8 cellular contexts compared by ENCODE assay signal in the genomic region with DNA sequence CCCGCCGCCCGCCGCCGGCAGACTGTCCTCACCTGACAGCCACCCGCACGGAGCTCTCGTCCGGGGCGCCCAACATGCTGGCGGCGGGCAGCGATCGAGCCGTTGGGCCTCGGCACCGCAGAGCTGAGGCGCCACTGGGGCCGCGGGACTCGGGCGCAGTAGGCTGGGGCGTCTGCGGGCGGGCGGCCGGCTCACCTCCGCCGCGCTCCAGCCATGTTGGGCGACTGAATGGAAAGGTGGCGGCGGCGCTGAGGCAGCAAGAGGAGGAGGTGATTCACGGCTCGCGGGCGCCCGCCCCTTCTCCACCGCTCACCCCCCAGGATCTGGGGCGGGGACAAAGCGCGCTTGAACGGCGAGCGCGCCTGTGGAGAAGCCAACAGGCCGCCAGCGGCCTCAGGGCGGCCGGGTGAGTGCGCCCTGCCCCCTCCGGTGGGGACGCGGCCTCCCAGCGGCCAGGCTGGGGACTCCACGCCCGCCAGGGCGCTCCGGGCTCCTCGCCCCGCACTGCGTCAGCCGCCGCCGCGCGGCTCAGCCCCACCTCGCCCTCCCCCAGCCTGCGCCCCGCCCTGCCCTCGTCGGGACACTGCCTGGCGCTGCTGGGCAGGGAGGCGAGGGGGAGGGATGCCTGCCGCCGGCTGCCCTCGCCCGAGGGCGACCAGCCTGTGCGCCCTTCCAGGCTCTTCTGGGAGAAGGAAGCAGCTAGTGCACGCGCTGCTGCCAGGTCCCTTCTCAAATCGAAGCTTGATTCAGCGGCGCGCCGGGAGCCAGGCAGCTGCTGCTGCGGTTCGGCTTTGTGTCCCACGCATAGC. TPM values are rescaled to one million over a fixed set of nuclear protein-coding genes. Genes with fewer than 3 reads are reported as not detected.
A peak's percentile ranks its signal among the peaks of the same experiment; 100 is the strongest.
DNase-seq lines count a peak whose midpoint lies in the region; ATAC-seq and TF ChIP-seq lines count a peak whose summit lies in the region.

A gene with protein sequence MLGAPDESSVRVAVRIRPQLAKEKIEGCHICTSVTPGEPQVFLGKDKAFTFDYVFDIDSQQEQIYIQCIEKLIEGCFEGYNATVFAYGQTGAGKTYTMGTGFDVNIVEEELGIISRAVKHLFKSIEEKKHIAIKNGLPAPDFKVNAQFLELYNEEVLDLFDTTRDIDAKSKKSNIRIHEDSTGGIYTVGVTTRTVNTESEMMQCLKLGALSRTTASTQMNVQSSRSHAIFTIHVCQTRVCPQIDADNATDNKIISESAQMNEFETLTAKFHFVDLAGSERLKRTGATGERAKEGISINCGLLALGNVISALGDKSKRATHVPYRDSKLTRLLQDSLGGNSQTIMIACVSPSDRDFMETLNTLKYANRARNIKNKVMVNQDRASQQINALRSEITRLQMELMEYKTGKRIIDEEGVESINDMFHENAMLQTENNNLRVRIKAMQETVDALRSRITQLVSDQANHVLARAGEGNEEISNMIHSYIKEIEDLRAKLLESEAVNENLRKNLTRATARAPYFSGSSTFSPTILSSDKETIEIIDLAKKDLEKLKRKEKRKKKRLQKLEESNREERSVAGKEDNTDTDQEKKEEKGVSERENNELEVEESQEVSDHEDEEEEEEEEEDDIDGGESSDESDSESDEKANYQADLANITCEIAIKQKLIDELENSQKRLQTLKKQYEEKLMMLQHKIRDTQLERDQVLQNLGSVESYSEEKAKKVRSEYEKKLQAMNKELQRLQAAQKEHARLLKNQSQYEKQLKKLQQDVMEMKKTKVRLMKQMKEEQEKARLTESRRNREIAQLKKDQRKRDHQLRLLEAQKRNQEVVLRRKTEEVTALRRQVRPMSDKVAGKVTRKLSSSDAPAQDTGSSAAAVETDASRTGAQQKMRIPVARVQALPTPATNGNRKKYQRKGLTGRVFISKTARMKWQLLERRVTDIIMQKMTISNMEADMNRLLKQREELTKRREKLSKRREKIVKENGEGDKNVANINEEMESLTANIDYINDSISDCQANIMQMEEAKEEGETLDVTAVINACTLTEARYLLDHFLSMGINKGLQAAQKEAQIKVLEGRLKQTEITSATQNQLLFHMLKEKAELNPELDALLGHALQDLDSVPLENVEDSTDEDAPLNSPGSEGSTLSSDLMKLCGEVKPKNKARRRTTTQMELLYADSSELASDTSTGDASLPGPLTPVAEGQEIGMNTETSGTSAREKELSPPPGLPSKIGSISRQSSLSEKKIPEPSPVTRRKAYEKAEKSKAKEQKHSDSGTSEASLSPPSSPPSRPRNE (N-terminal part only) (minus strand): TSS at position 226 of the 809 bp plus-strand sequence. CDS start 150 bp downstream, at position 76.

- H3K79me2 ChIP-seq in DOHH2 (ENCODE audit: control insufficient read depth, low read length) (no peaks in the 10 kb centered on the region), KMS-11 (ENCODE audit: insufficient read depth, low read depth) (peaks cover 47% of the 10 kb centered on the region), neural cell (replicated peaks; ENCODE audit: insufficient read depth, low read length) (peaks cover 41% of the 10 kb centered on the region)

- intact Hi-C loops in stomach (cut with DNase I; ENCODE audit: low total_unique reads) = no loop called here

- no peak within 1 kb of the TSS for H3K4me3 ChIP-seq in DOHH2 (ENCODE audit: low read length)
- no peak within 1 kb of the TSS for H3K4me3 ChIP-seq in KMS-11 (IDR thresholded peaks at IDR 0.05; ENCODE audit: insufficient read depth, low read depth, low read length)
- H3K4me3 ChIP-seq in fibroblast of villous mesenchyme (ENCODE audit: low read depth, low read length) = peak within 1 kb of the TSS; percentile 61
- H3K4me3 ChIP-seq in neural cell (ENCODE audit: low read length) = peak within 1 kb of the TSS; percentile 84
- H3K4me3 ChIP-seq in stomach = peak within 1 kb of the TSS; percentile 84 to 94 (median 88)

- WGBS in stomach, 5 donors = 0 to 3% (median 1%) methylated on average over 20 to 90 of the region's 91 CpGs

- H3K9me3 ChIP-seq in DOHH2 (ENCODE audit: control insufficient read depth, insufficient read depth, low read length) (peaks cover 3% of the 10 kb centered on the region; the same call in 1 of the 2 replicates), neural cell (ENCODE audit: low read length) (no peaks in the 10 kb centered on the region), stomach (no peaks in the 10 kb centered on the region)

- H3K4me2 ChIP-seq in DOHH2 (ENCODE audit: low read length) (peak within 1 kb of the TSS; percentile 33; the same call in 1 of the 2 replicates), KMS-11 (peak within 1 kb of the TSS; percentile 95), neural cell (ENCODE audit: low read length) (peak within 1 kb of the TSS; percentile 61)

- H3F3A ChIP-seq in DOHH2 (ENCODE audit: control insufficient read depth, insufficient read depth) (no peaks in the 10 kb centered on the region), neural cell (ENCODE audit: insufficient read depth, low read length, poor library complexity, severe bottlenecking) (no peaks in the 10 kb centered on the region)

- H2AFZ ChIP-seq in KMS-11 (ENCODE audit: low read depth) (peak within 1 kb of the TSS; percentile 88), neural cell (ENCODE audit: low read depth, low read length) (peak within 1 kb of the TSS; percentile 97)

- H3K27me3 ChIP-seq in DOHH2 (ENCODE audit: control insufficient read depth, low read length) (peaks cover 22% of the 10 kb centered on the region), KMS-11 (ENCODE audit: insufficient read depth, low read depth) (no peaks in the 10 kb centered on the region), neural cell (ENCODE audit: insufficient read depth, low read depth, low read length) (no peaks in the 10 kb centered on the region), stomach (peaks cover 0 to 7% (median 0%) of the 10 kb centered on the region in 3 donors)

- H4K20me1 ChIP-seq in DOHH2 (ENCODE audit: control insufficient read depth, insufficient read depth, low read depth, low read length) (no peaks in the 10 kb centered on the region), KMS-11 (ENCODE audit: insufficient read depth) (peaks cover 6% of the 10 kb centered on the region; the same call in 1 of the 2 replicates), neural cell (ENCODE audit: insufficient read depth) (no peaks in the 10 kb centered on the region)

- DNase-seq in RPMI7951 (ENCODE audit: low read depth) (peak; percentile 91), fibroblast of villous mesenchyme (ENCODE audit: low read depth) (peak; percentile 81), stomach (peak; percentile 94)
- DNase-seq in activated effector memory CD4-positive, alpha-beta T cell treated with anti-CD3 and anti-CD28 coated beads, Interleukin-2, amount 50 U/mL, for 16 hours = peak; percentile 96

- H3K4me1 ChIP-seq in DOHH2 (ENCODE audit: control insufficient read depth, low read length) (no peaks in the 10 kb centered on the region), KMS-11 (ENCODE audit: low read depth, poor library complexity, severe bottlenecking) (peaks cover 36% of the 10 kb centered on the region), stomach (peaks cover 6 to 33% (median 19%) of the 10 kb centered on the region in 4 donors)

- H3K27ac ChIP-seq in DOHH2 (ENCODE audit: low read depth, low read length) (no peak within 1 kb of the TSS), KMS-11 (peak within 1 kb of the TSS; percentile 77), neural cell (ENCODE audit: low read length) (peak within 1 kb of the TSS; percentile 95), stomach (peak within 1 kb of the TSS; percentile 91 to 98 (median 94))

- peak; percentile 31 for TF ChIP-seq EP300 in neural cell (conservative IDR thresholded peaks at IDR 0.05; ENCODE audit: poor library complexity, severe bottlenecking)
- TF ChIP-seq EP300 in stomach (IDR thresholded peaks at IDR 0.05) = no peak

- peak in 1 of 4 donors; percentile 80 for TF ChIP-seq POLR2A in stomach (IDR thresholded peaks at IDR 0.05)

- peak within 1 kb of the TSS; percentile 91 for H3K9ac ChIP-seq in KMS-11
- peak within 1 kb of the TSS; percentile 93 for H3K9ac ChIP-seq in neural cell (ENCODE audit: low read length)

- TF ChIP-seq CTCF in DOHH2 (IDR thresholded peaks at IDR 0.05; ENCODE audit: low read depth, low read length, poor library complexity, severe bottlenecking) (no peak), KMS-11 (conservative IDR thresholded peaks at IDR 0.05; ENCODE audit: low read depth, low read length) (no peak), fibroblast of villous mesenchyme (IDR thresholded peaks at IDR 0.05; ENCODE audit: insufficient read depth, low read depth, low read length) (peak; percentile 47), neural cell (IDR thresholded peaks at IDR 0.05; ENCODE audit: poor library complexity, severe bottlenecking) (peak; percentile 69), stomach (IDR thresholded peaks at IDR 0.05) (peak in 5 of 7 experiments; percentile 26 to 85 (median 69))

- peak; percentile 48 for TF ChIP-seq RAD21 in neural cell (conservative IDR thresholded peaks at IDR 0.05)

- ATAC-seq in GM21737 (IDR thresholded peaks at IDR 0.05; ENCODE audit: unreplicated experiment) = peak; percentile 95

- H3K36me3 ChIP-seq in DOHH2 (ENCODE audit: control insufficient read depth, low read length) (no peaks in the 10 kb centered on the region), KMS-11 (ENCODE audit: insufficient read depth) (no peaks in the 10 kb centered on the region), neural cell (ENCODE audit: insufficient read depth, low read length) (no peaks in the 10 kb centered on the region), stomach (no peaks in the 10 kb centered on the region)

- H3K9me2 ChIP-seq in DOHH2 (replicated peaks; ENCODE audit: control insufficient read depth, low read length) = no peaks in the 10 kb centered on the region
- no peaks in the 10 kb centered on the region for H3K9me2 ChIP-seq in neural cell (ENCODE audit: insufficient read depth, low read length)

TF ChIP-seq in neural cell, 6 proteins besides CTCF, POLR2A, EP300 and RAD21 (continues in another document):
- peak; percentile 46 for TF ChIP-seq SMC3 (conservative IDR thresholded peaks at IDR 0.05; ENCODE audit: poor library complexity)

RNA-seq across cellular contexts. Expression of the gene that starts here (rescaled TPM):
- total RNA-seq in RPMI7951 (2014; rRNA removed; shearing (Covaris generic)) = 8.8 and 11.9 TPM in 2 replicates
- 7.1 and 11.2 TPM in 2 replicates for total RNA-seq in fibroblast of villous mesenchyme
- polyA plus RNA-seq in neural cell = 119 and 130 TPM in 2 replicates
- polyA minus RNA-seq in neural cell = 235 and 291 TPM in 2 replicates
- total RNA-seq in stomach = 10 to 100 TPM; 11.1 to 45.9 (median 33.5) TPM
- polyA plus RNA-seq in stomach = 1 to 10 TPM; 4.9 to 7.3 (median 6.7) TPM

Comparison
In these comparisons a context has a peak if more than half of its experiments do, and no peak if none do; other contexts are left out.
1. RNA of the gene that starts here (polyA plus RNA-seq): 119 to 130 TPM in neural cell; 4.9 to 7.3 TPM in stomach; every median in the first group is over 10 times any median in the second.
2. H3K4me2 ChIP-seq: peak in every context shown above with its lines; median percentile 95 in KMS-11; 61 in neural cell; 33 in DOHH2.
3. H3K4me3 ChIP-seq: peak in fibroblast of villous mesenchyme (single experiment), neural cell (single experiment) and stomach (4 of 4); none in DOHH2 (single experiment) and KMS-11 (single experiment).
4. CTCF ChIP-seq: peak in fibroblast of villous mesenchyme (single experiment), neural cell (single experiment) and stomach (5 of 7); none in DOHH2 (single experiment) and KMS-11 (single experiment).
5. Peak in every context shown above with its lines, with median percentiles within 50 percentile points of each other: DNase-seq.